In genomic region chr2:217903859-217904613, GRCh38 we compare ENCODE assay signal across 11 cellular contexts.
DNase-seq lines count a peak whose midpoint lies in the region; ATAC-seq, FAIRE-seq and TF ChIP-seq lines count a peak whose summit lies in the region.
"Had no signal": no experiment of that assay in that cellular context is flagged by ENCODE, and none has a peak within 500 bp of the region (broad histone marks: within the 10 kb centered on the region; RNA-seq: fewer than 3 reads in every experiment).

No MANE protein-coding gene starts in this region.

- no peaks in the 10 kb centered on the region for H4K20me1 ChIP-seq in H9 (ENCODE audit: control insufficient read depth, insufficient read depth, insufficient read length)

- DNase-seq in H9: no peak
- peak; percentile 96 to 99 for DNase-seq in dermis microvascular lymphatic vessel endothelial cell (ENCODE audit: low read depth in 2 of 2)
- peak; percentile 89 to 93 (median 92) for DNase-seq in right lobe of liver
- no peak for DNase-seq in small intestine
- DNase-seq in CD8-positive, alpha-beta T cell: no peak
- no peak for DNase-seq in activated CD4-positive, alpha-beta T cell treated with anti-CD3 and anti-CD28 coated beads, Interleukin-2, amount 50 U/mL, for 4 hours
- DNase-seq in activated CD4-positive, CD25-positive, alpha-beta regulatory T cell (lab: John Stamatoyannopoulos, UW): no peak
- DNase-seq: activated CD4-positive, alpha-beta T cell treated with anti-CD3 and anti-CD28 coated beads for 36 hours; effector CD8-positive, alpha-beta T cell; EL had no signal

- H3K4ac ChIP-seq in H9 (ENCODE audit: low read depth, low read length): no peak overlapping the region

- H3K27ac ChIP-seq in H9 (ENCODE audit: insufficient read length, low read depth, low read length): no peak overlapping the region
- H3K27ac ChIP-seq in right lobe of liver: peak overlapping the region; percentile 90 to 96 (median 94)
- H3K27ac ChIP-seq in small intestine (ENCODE audit: low read depth in 1 of 2, low read length in 1 of 2): peak overlapping the region; percentile 4 to 96
- no peak overlapping the region for H3K27ac ChIP-seq in CD8-positive, alpha-beta T cell (ENCODE audit: low read depth, low read length)

- CTCF ChIA-PET in CD8-positive, alpha-beta T cell (lab: Charles Lee): interaction anchor here (1.6 kb wide), 1 partner anchor 17 kb away, joined by 7 read pairs; no protein-coding TSS in a partner anchor

- H3K9me3 ChIP-seq in H9 (ENCODE audit: control insufficient read depth, low read depth, low read length) (no peaks in the 10 kb centered on the region), right lobe of liver (no peaks in the 10 kb centered on the region), small intestine (ENCODE audit: control insufficient read depth, low read depth) (no peaks in the 10 kb centered on the region)
- no peaks in the 10 kb centered on the region for H3K9me3 ChIP-seq in CD8-positive, alpha-beta T cell (ENCODE audit: low read length)

- H2BK15ac ChIP-seq in H9 (ENCODE audit: low read depth, low read length): no peak overlapping the region

- H3K9ac ChIP-seq in H9 (ENCODE audit: extremely low read depth, insufficient read length, low read length): no peak overlapping the region

- no peak overlapping the region for H2BK12ac ChIP-seq in H9 (ENCODE audit: insufficient read length, low read depth, low read length)

- H3K56ac ChIP-seq in H9 (ENCODE audit: insufficient read length, low read depth, low read length): no peak overlapping the region

- H3T11ph ChIP-seq in H9 (ENCODE audit: low read length): no peak overlapping the region

- no peak overlapping the region for H4K5ac ChIP-seq in H9 (ENCODE audit: insufficient read length, low read depth, low read length)

- H3K4me3 Mint-ChIP-seq in H9: no peak overlapping the region
- H3K4me3 Mint-ChIP-seq in CD8-positive, alpha-beta T cell: no peak overlapping the region
- H3K4me3 Mint-ChIP-seq: activated CD4-positive, alpha-beta T cell treated with anti-CD3 and anti-CD28 coated beads for 36 hours had no signal

- intact Hi-C loops in right lobe of liver (cut with DNase I): no loop called here
- intact Hi-C loops in CD8-positive, alpha-beta T cell (cut with DNase I, micrococcal nuclease): no loop called here

- H3K18ac ChIP-seq in H9 (ENCODE audit: insufficient read length, low read depth, low read length): no peak overlapping the region

- H3K4me3 ChIP-seq in right lobe of liver (no peak overlapping the region), small intestine (ENCODE audit: low read depth in 1 of 2, low read length in 2 of 2) (no peak overlapping the region)
- H3K4me3 ChIP-seq in CD8-positive, alpha-beta T cell (ENCODE audit: low read depth, low read length): no peak overlapping the region

- no CpG with 5 or more reads among the region's 11 CpGs for WGBS in H9 (ENCODE audit: extremely low coverage, insufficient read length, low lambda C conversion rate)
- WGBS in right lobe of liver (ENCODE audit: insufficient coverage, low coverage, low lambda C conversion rate, missing lambda C conversion rate): 18% methylated on average over 6 of the region's 11 CpGs
- WGBS in small intestine, 3 donors: 38 to 43% (median 39%) methylated on average over 11 of the region's 11 CpGs

- no peaks in the 10 kb centered on the region for H3K4me1 ChIP-seq in H9 (ENCODE audit: insufficient read depth, low read length)
- peaks cover 0 to 80% (median 44%) of the 10 kb centered on the region in 4 donors for H3K4me1 ChIP-seq in right lobe of liver
- H3K4me1 ChIP-seq in small intestine (ENCODE audit: control insufficient read depth in 2 of 2, insufficient read depth in 1 of 2, low read depth in 1 of 2, low read length in 1 of 2): peaks cover 0 to 12% of the 10 kb centered on the region in 2 donors
- H3K4me1 ChIP-seq in CD8-positive, alpha-beta T cell (ENCODE audit: insufficient read depth, low read length): no peaks in the 10 kb centered on the region

- H2AK5ac ChIP-seq in H9 (ENCODE audit: insufficient read length, low read length): no peak overlapping the region

- no peak overlapping the region for H3K23ac ChIP-seq in H9 (ENCODE audit: insufficient read length, low read depth, low read length)

- H2BK120ac ChIP-seq in H9 (ENCODE audit: low read depth, low read length, poor library complexity, severe bottlenecking): no peak overlapping the region

- H3K4me2 ChIP-seq in H9 (ENCODE audit: insufficient read depth, insufficient read length, low read length): no peak overlapping the region

- FAIRE-seq in small intestine (lab: Jason Lieb, UNC): no peak

- H3K79me2 ChIP-seq in H9 (ENCODE audit: insufficient read depth, low read length): no peaks in the 10 kb centered on the region

- no peak overlapping the region for H4K91ac ChIP-seq in H9 (ENCODE audit: insufficient read length, low read depth, low read length)

- H3K79me1 ChIP-seq in H9 (ENCODE audit: insufficient read depth, low read depth, low read length, poor library complexity, severe bottlenecking): no peaks in the 10 kb centered on the region

- no peak overlapping the region for H3K27ac Mint-ChIP-seq in H9
- no peak overlapping the region for H3K27ac Mint-ChIP-seq in CD8-positive, alpha-beta T cell
- H3K27ac Mint-ChIP-seq: activated CD4-positive, alpha-beta T cell treated with anti-CD3 and anti-CD28 coated beads for 36 hours had no signal

- peaks cover 0 to 25% (median 2%) of the 10 kb centered on the region in 4 donors for H3K36me3 ChIP-seq in right lobe of liver
- H3K36me3 ChIP-seq in small intestine (ENCODE audit: control insufficient read depth in 2 of 2, insufficient read depth in 2 of 2, low read length in 2 of 2): no peaks in the 10 kb centered on the region
- H3K36me3 ChIP-seq in CD8-positive, alpha-beta T cell (ENCODE audit: insufficient read depth, low read length): no peaks in the 10 kb centered on the region

- no peak overlapping the region for H2BK5ac ChIP-seq in H9 (ENCODE audit: insufficient read length, low read length)

- peaks cover 2% of the 10 kb centered on the region; the same call in 1 of the 2 replicates for H3K27me3 Mint-ChIP-seq in H9 (ENCODE audit: low read depth)
- peaks cover 24% of the 10 kb centered on the region for H3K27me3 Mint-ChIP-seq in CD8-positive, alpha-beta T cell (ENCODE audit: low read depth)

- no peak overlapping the region for H4K8ac ChIP-seq in H9 (replicated peaks; ENCODE audit: insufficient read length, low read depth, low read length)

- POLR2A ChIA-PET in CD8-positive, alpha-beta T cell (lab: Charles Lee): no interaction called here

- no peak overlapping the region for H2AFZ ChIP-seq in H9 (ENCODE audit: low read length)

- TF ChIP-seq CTCF in H9 (conservative IDR thresholded peaks at IDR 0.05) (no peak), right lobe of liver (IDR thresholded peaks at IDR 0.05) (no peak)
- TF ChIP-seq CTCF in CD8-positive, alpha-beta T cell (IDR thresholded peaks at IDR 0.05): no peak

- 0 out of 2 replicates have a peak overlapping the region, but pooled peaks have one; percentile 53 for H3K14ac ChIP-seq in H9 (ENCODE audit: insufficient read depth, low read length)

- peak; percentile 63 for TF ChIP-seq POLR2A in right lobe of liver (IDR thresholded peaks at IDR 0.05)

- no peaks in the 10 kb centered on the region for H3K23me2 ChIP-seq in H9 (ENCODE audit: insufficient read length, low read depth, low read length, poor library complexity, severe bottlenecking)

- ATAC-seq in right lobe of liver (peak; percentile 36 to 59 (median 50)), GM21367 (IDR thresholded peaks at IDR 0.05; ENCODE audit: unreplicated experiment) (no peak)
- ATAC-seq in CD8-positive, alpha-beta T cell: no peak
- ATAC-seq: activated CD4-positive, alpha-beta T cell treated with anti-CD3 and anti-CD28 coated beads for 36 hours had no signal

- no peaks in the 10 kb centered on the region; a peak in 1 of 7 replicates for H3K36me3 Mint-ChIP-seq in H9 (ENCODE audit: insufficient read depth in 1 of 3, low read depth in 3 of 3)
- H3K36me3 Mint-ChIP-seq in CD8-positive, alpha-beta T cell: no peaks in the 10 kb centered on the region

- peaks cover 10 to 30% of the 10 kb centered on the region in 2 experiments for H3K4me1 Mint-ChIP-seq in H9
- peaks cover 2% of the 10 kb centered on the region for H3K4me1 Mint-ChIP-seq in CD8-positive, alpha-beta T cell (ENCODE audit: low read depth)

- H3K9me3 Mint-ChIP-seq in H9: no peaks in the 10 kb centered on the region
- no peaks in the 10 kb centered on the region for H3K9me3 Mint-ChIP-seq in CD8-positive, alpha-beta T cell

- no peaks in the 10 kb centered on the region for H3K27me3 ChIP-seq in H9 (ENCODE audit: insufficient read depth, low read length)
- no peaks in the 10 kb centered on the region for H3K27me3 ChIP-seq in right lobe of liver
- no peaks in the 10 kb centered on the region for H3K27me3 ChIP-seq in small intestine (ENCODE audit: control insufficient read depth in 2 of 2, insufficient read depth in 2 of 2, low read length in 2 of 2)
- H3K27me3 ChIP-seq in CD8-positive, alpha-beta T cell (ENCODE audit: insufficient read depth, low read length): no peaks in the 10 kb centered on the region

- no peak overlapping the region for H2BK20ac ChIP-seq in H9 (ENCODE audit: low read depth, low read length, poor library complexity, severe bottlenecking)

Comparison
In these comparisons a context has a peak if more than half of its experiments do, and no peak if none do; other contexts are left out.
1. DNase-seq: peak in dermis microvascular lymphatic vessel endothelial cell (2 of 2) and right lobe of liver (3 of 3); none in H9 (single experiment), small intestine (single experiment), CD8-positive, alpha-beta T cell (0 of 7), activated CD4-positive, alpha-beta T cell treated with anti-CD3 and anti-CD28 coated beads, Interleukin-2, amount 50 U/mL, for 4 hours (0 of 2) and activated CD4-positive, CD25-positive, alpha-beta regulatory T cell (0 of 4).
2. H3K27ac ChIP-seq: peak in right lobe of liver (3 of 3) and small intestine (2 of 2); none in H9 (single experiment) and CD8-positive, alpha-beta T cell (single experiment).
3. ATAC-seq: peak in right lobe of liver (4 of 4); none in CD8-positive, alpha-beta T cell (single experiment) and GM21367 (single experiment).